ENCODE assay signal across 8 cellular contexts in the genomic region with DNA sequence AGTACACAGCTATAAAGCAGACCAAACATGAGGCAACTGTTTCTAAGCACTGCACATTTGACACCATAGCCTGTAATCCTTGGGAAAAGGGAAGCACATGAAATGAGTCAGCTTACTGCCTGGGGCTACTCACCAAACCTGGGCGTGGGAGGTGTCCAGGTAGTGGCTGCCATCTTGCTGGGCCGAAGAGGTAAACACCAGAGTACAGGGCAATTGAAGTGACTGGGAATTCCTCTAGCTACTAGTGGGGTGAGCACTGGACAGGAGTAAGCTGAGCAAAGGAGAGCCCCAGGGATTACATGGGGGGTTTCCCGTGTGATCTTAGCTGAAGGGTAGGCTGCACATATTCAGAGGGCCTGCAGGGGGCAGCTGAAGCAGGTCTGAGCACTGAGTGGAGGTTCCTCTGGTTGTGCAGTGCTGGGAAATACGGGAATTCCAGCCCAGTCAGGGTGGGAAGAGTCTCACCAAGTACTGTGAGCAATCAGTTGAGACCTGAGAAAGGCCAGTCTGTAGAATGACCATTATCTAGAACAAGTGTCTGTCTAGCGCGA.
DNase-seq lines count a peak whose midpoint lies in the region; ATAC-seq and TF ChIP-seq lines count a peak whose summit lies in the region.

No MANE protein-coding gene starts in this region.

- H3K27ac Mint-ChIP-seq in GM23338 = no peak overlapping the region

- H3K27ac ChIP-seq in GM23338 (ENCODE audit: low read depth) (no peak overlapping the region), OCI-LY7 (ENCODE audit: low read depth, low read length, poor library complexity, severe bottlenecking) (no peak overlapping the region), heart left ventricle (peak overlapping the region in 6 of 12 donors; percentile 15 to 62 (median 34)), gastroesophageal sphincter (no peak overlapping the region)

- H3K27me3 Mint-ChIP-seq in GM23338 (ENCODE audit: insufficient read depth, low read depth, poor library complexity) = no peaks in the 10 kb centered on the region

- H3K79me2 ChIP-seq in GM23338 (replicated peaks; ENCODE audit: insufficient read depth) = no peaks in the 10 kb centered on the region
- no peaks in the 10 kb centered on the region for H3K79me2 ChIP-seq in OCI-LY7 (ENCODE audit: insufficient read depth, low read depth, low read length)

- H3K36me3 Mint-ChIP-seq in GM23338 (ENCODE audit: low read depth) = no peaks in the 10 kb centered on the region; the same call in 1 of the 3 replicates

- H3K9me3 Mint-ChIP-seq in GM23338 = peaks cover 3% of the 10 kb centered on the region; the same call in 1 of the 3 replicates

- intact Hi-C loops in OCI-LY7 (cut with micrococcal nuclease; ENCODE audit: unreplicated experiment) (no loop called here), heart left ventricle (cut with DNase I) (no loop called here)

- H3K9me2 ChIP-seq in GM23338 (ENCODE audit: insufficient read depth) (0 out of 2 replicates have a peak, but pooled peaks cover under 1% of the 10 kb centered on the region), OCI-LY7 (ENCODE audit: insufficient read depth, low read length) (no peaks in the 10 kb centered on the region)

- BruUV-seq in OCI-LY7 (replicated peaks; lab: Mats Ljungman, UMichigan) = no TSS peak

- CTCF ChIA-PET in OCI-LY7 (lab: Charles Lee; ENCODE audit: unreplicated experiment) = interaction anchor here (1.1 kb wide), 1 partner anchor 19 kb away, joined by 3 read pairs; no protein-coding TSS in a partner anchor

- H3K4me1 ChIP-seq in GM23338 (ENCODE audit: insufficient read depth) = no peaks in the 10 kb centered on the region
- no peaks in the 10 kb centered on the region for H3K4me1 ChIP-seq in OCI-LY7 (ENCODE audit: insufficient read depth, low read length, poor library complexity, severe bottlenecking)
- peaks cover 0 to 34% (median 6%) of the 10 kb centered on the region in 12 donors for H3K4me1 ChIP-seq in heart left ventricle
- peaks cover 0 to 7% (median 3%) of the 10 kb centered on the region in 3 donors for H3K4me1 ChIP-seq in gastroesophageal sphincter

- no peak overlapping the region for H3K4me2 ChIP-seq in GM23338
- H3K4me2 ChIP-seq in OCI-LY7 (ENCODE audit: low read length) = no peak overlapping the region

- TF ChIP-seq EP300 in gastroesophageal sphincter (IDR thresholded peaks at IDR 0.05) = no peak

- no peak overlapping the region for H3K4me3 Mint-ChIP-seq in GM23338

- H3K4me3 ChIP-seq in GM23338 (no peak overlapping the region), OCI-LY7 (ENCODE audit: low read depth, low read length, poor library complexity, severe bottlenecking) (no peak overlapping the region), heart left ventricle (no peak overlapping the region), gastroesophageal sphincter (no peak overlapping the region)

- peak; percentile 37 for DNase-seq in EH (ENCODE audit: low read depth)
- peak; percentile 63 for DNase-seq in GM23338 (ENCODE audit: low spot score)
- DNase-seq in OCI-LY7 (ENCODE audit: low spot score) = peak; percentile 33
- DNase-seq in heart left ventricle = no peak
- no peak for DNase-seq in activated naive CD4-positive, alpha-beta T cell (lab: John Stamatoyannopoulos, UW)
- DNase-seq in NCI-H524 (lab: John Stamatoyannopoulos, UW) = no peak

- H3K36me3 ChIP-seq in GM23338 (ENCODE audit: insufficient read depth) = no peaks in the 10 kb centered on the region
- no peaks in the 10 kb centered on the region for H3K36me3 ChIP-seq in OCI-LY7 (ENCODE audit: insufficient read depth, low read length)
- H3K36me3 ChIP-seq in heart left ventricle = no peaks in the 10 kb centered on the region
- no peaks in the 10 kb centered on the region for H3K36me3 ChIP-seq in gastroesophageal sphincter

- peaks cover 8% of the 10 kb centered on the region; the same call in 2 of the 3 replicates for H3K4me1 Mint-ChIP-seq in GM23338

- H2AFZ ChIP-seq in GM23338 (peak overlapping the region; percentile 96; the same call in 1 of the 2 replicates), OCI-LY7 (ENCODE audit: low read length) (no peak overlapping the region)

- POLR2A ChIA-PET in OCI-LY7 (lab: Charles Lee) = interaction anchor here (1.5 to 2.2 kb wide), 3 partner anchors 13 to 21 kb away, joined by 3 to 9 read pairs (median 4); no protein-coding TSS in a partner anchor

- H4K20me1 ChIP-seq in GM23338 (replicated peaks; ENCODE audit: insufficient read depth) = no peaks in the 10 kb centered on the region
- no peaks in the 10 kb centered on the region for H4K20me1 ChIP-seq in OCI-LY7 (ENCODE audit: insufficient read depth, low read length)

- TF ChIP-seq CTCF in GM23338 (conservative IDR thresholded peaks at IDR 0.05; ENCODE audit: low read depth in 2 of 2) (peak; percentile 61 to 64), OCI-LY7 (conservative IDR thresholded peaks at IDR 0.05; ENCODE audit: low read length) (peak; percentile 81), heart left ventricle (IDR thresholded peaks at IDR 0.05) (peak in 9 of 12 donors; percentile 10 to 33 (median 22)), gastroesophageal sphincter (IDR thresholded peaks at IDR 0.05) (no peak)

- H3F3A ChIP-seq in GM23338 (replicated peaks; ENCODE audit: low read depth) = no peaks in the 10 kb centered on the region

- TF ChIP-seq POLR2A in heart left ventricle (IDR thresholded peaks at IDR 0.05) (no peak), gastroesophageal sphincter (IDR thresholded peaks at IDR 0.05) (no peak)

- no peaks in the 10 kb centered on the region for H3K27me3 ChIP-seq in GM23338 (ENCODE audit: insufficient read depth)
- no peaks in the 10 kb centered on the region for H3K27me3 ChIP-seq in heart left ventricle
- H3K27me3 ChIP-seq in gastroesophageal sphincter = no peaks in the 10 kb centered on the region

- no peaks in the 10 kb centered on the region for H3K9me3 ChIP-seq in OCI-LY7 (ENCODE audit: low read length)
- no peaks in the 10 kb centered on the region for H3K9me3 ChIP-seq in heart left ventricle
- no peaks in the 10 kb centered on the region for H3K9me3 ChIP-seq in gastroesophageal sphincter

- 66 to 75% (median 74%) methylated on average over 6 of the region's 6 CpGs for WGBS in heart left ventricle, 4 donors
- 60 to 83% methylated on average over 1 to 2 of the region's 6 CpGs for WGBS in gastroesophageal sphincter (ENCODE audit: low coverage in 1 of 2), 2 donors

- ATAC-seq in GM23338 = peak; percentile 91
- peak in 3 of 4 donors; percentile 49 to 64 (median 52) for ATAC-seq in heart left ventricle
- no peak for ATAC-seq in GM21619 (IDR thresholded peaks at IDR 0.05; ENCODE audit: unreplicated experiment)
- no peak for ATAC-seq in gastroesophageal sphincter

TF ChIP-seq in GM23338, 12 proteins besides CTCF, POLR2A, EP300 and RAD21 (continues in another document):
- TF ChIP-seq EZH2phosphoT487 (IDR thresholded peaks at IDR 0.05; ENCODE audit: unreplicated experiment) = no peak
- TF ChIP-seq ZNF114 (CRISPR knock-in tag; IDR thresholded peaks at IDR 0.05) = no peak
- TF ChIP-seq JUNB (IDR thresholded peaks at IDR 0.05; ENCODE audit: unreplicated experiment) = no peak
- no peak for TF ChIP-seq POLR2AphosphoS5 (IDR thresholded peaks at IDR 0.05; ENCODE audit: low read depth)
- TF ChIP-seq, protein P1, sequence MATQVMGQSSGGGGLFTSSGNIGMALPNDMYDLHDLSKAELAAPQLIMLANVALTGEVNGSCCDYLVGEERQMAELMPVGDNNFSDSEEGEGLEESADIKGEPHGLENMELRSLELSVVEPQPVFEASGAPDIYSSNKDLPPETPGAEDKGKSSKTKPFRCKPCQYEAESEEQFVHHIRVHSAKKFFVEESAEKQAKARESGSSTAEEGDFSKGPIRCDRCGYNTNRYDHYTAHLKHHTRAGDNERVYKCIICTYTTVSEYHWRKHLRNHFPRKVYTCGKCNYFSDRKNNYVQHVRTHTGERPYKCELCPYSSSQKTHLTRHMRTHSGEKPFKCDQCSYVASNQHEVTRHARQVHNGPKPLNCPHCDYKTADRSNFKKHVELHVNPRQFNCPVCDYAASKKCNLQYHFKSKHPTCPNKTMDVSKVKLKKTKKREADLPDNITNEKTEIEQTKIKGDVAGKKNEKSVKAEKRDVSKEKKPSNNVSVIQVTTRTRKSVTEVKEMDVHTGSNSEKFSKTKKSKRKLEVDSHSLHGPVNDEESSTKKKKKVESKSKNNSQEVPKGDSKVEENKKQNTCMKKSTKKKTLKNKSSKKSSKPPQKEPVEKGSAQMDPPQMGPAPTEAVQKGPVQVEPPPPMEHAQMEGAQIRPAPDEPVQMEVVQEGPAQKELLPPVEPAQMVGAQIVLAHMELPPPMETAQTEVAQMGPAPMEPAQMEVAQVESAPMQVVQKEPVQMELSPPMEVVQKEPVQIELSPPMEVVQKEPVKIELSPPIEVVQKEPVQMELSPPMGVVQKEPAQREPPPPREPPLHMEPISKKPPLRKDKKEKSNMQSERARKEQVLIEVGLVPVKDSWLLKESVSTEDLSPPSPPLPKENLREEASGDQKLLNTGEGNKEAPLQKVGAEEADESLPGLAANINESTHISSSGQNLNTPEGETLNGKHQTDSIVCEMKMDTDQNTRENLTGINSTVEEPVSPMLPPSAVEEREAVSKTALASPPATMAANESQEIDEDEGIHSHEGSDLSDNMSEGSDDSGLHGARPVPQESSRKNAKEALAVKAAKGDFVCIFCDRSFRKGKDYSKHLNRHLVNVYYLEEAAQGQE (IDR thresholded peaks at IDR 0.05; ENCODE audit: unreplicated experiment) = no peak
- TF ChIP-seq CREB1 (CRISPR knock-in tag; IDR thresholded peaks at IDR 0.05; ENCODE audit: low read depth) = no peak
- TF ChIP-seq NANOG (IDR thresholded peaks at IDR 0.05; ENCODE audit: borderline replicate concordance) = no peak
- TF ChIP-seq EZH2 (IDR thresholded peaks at IDR 0.05; ENCODE audit: low read depth, unreplicated experiment) = no peak
- TF ChIP-seq STAT1 (IDR thresholded peaks at IDR 0.05; ENCODE audit: unreplicated experiment) = no peak
- no peak for TF ChIP-seq ZNF331 (CRISPR knock-in tag; IDR thresholded peaks at IDR 0.05; ENCODE audit: low read depth)
- TF ChIP-seq, protein P2, sequence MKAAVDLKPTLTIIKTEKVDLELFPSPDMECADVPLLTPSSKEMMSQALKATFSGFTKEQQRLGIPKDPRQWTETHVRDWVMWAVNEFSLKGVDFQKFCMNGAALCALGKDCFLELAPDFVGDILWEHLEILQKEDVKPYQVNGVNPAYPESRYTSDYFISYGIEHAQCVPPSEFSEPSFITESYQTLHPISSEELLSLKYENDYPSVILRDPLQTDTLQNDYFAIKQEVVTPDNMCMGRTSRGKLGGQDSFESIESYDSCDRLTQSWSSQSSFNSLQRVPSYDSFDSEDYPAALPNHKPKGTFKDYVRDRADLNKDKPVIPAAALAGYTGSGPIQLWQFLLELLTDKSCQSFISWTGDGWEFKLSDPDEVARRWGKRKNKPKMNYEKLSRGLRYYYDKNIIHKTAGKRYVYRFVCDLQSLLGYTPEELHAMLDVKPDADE (IDR thresholded peaks at IDR 0.05) = no peak

Comparison
In these comparisons a context has a peak if more than half of its experiments do, and no peak if none do; other contexts are left out.
1. DNase-seq: peak in EH (single experiment), GM23338 (single experiment) and OCI-LY7 (single experiment); none in heart left ventricle (0 of 5), activated naive CD4-positive, alpha-beta T cell (0 of 4) and NCI-H524 (0 of 2).
2. ATAC-seq: peak in GM23338 (single experiment) and heart left ventricle (3 of 4); none in GM21619 (single experiment) and gastroesophageal sphincter (single experiment).
3. CTCF ChIP-seq: peak in GM23338 (2 of 2), OCI-LY7 (single experiment) and heart left ventricle (9 of 12); none in gastroesophageal sphincter (0 of 4).